ENCODE assay signal across 10 cellular contexts in genomic region chr20:48897298-48898044, GRCh38. TPM values are rescaled to one million over a fixed set of nuclear protein-coding genes. Genes with fewer than 3 reads are reported as not detected.
A peak's percentile ranks its signal among the peaks of the same experiment; 100 is the strongest.
DNase-seq lines count a peak whose midpoint lies in the region; ATAC-seq and TF ChIP-seq lines count a peak whose summit lies in the region.
"Had no signal": no experiment of that assay in that cellular context is flagged by ENCODE, and none has a peak within 500 bp of the region (broad histone marks: within the 10 kb centered on the region; RNA-seq: fewer than 3 reads in every experiment).

No MANE protein-coding gene starts in this region.

- peaks cover 5% of the 10 kb centered on the region for H3K4me1 ChIP-seq in left ventricle myocardium inferior

- H3K27ac ChIP-seq in left ventricle myocardium inferior (replicated peaks), result no peak overlapping the region
- H3K27ac ChIP-seq: 22Rv1 had no signal

- in situ Hi-C loops in SK-MEL-5 (cut with HindIII; ENCODE audit: low pct_unique_long_range_greater_than_20kb, low sequenced_read_pairs), result no loop called here

- H3K4me3 Mint-ChIP-seq in stimulated activated naive B cell treated with anti-CD40 and anti-IgM and Interleukin-4, amounts not matched to agents 10 μg/mL and 1 μg/mL and 100 μg/mL, for 72 hours, result peak overlapping the region in 1 of 2 donors; percentile 2
- H3K4me3 Mint-ChIP-seq: dendritic cell treated with granulocyte-macrophage colony-stimulating factor and Interleukin-4, amounts not matched to agents 40 ng/mL and 50 ng/mL, for 4 days had no signal

- no peaks in the 10 kb centered on the region for H3K9me3 Mint-ChIP-seq in stimulated activated naive B cell treated with anti-CD40 and anti-IgM and Interleukin-4, amounts not matched to agents 10 μg/mL and 1 μg/mL and 100 μg/mL, for 72 hours

- peaks cover 0 to 8% of the 10 kb centered on the region in 2 donors for H3K27me3 Mint-ChIP-seq in stimulated activated naive B cell treated with anti-CD40 and anti-IgM and Interleukin-4, amounts not matched to agents 10 μg/mL and 1 μg/mL and 100 μg/mL, for 72 hours
- H3K27me3 Mint-ChIP-seq: dendritic cell treated with granulocyte-macrophage colony-stimulating factor and Interleukin-4, amounts not matched to agents 40 ng/mL and 50 ng/mL, for 4 days had no signal

- no peaks in the 10 kb centered on the region for H3K36me3 ChIP-seq in left ventricle myocardium inferior

- DNase-seq in DMS 273 (lab: John Stamatoyannopoulos, UW; ENCODE audit: unreplicated experiment), result peak; percentile 51
- no peak for DNase-seq in DMS 273 treated with DMSO at 0.1 percent for 48 hours (lab: John Stamatoyannopoulos, UW)
- peak; percentile 40 for DNase-seq in SK-MEL-5 (ENCODE audit: low read depth, low spot score)
- peak; percentile 82 for DNase-seq in fibroblast of pulmonary artery (ENCODE audit: low read depth)
- DNase-seq in stimulated activated naive B cell treated with anti-CD40 and anti-IgM and Interleukin-4, amounts not matched to agents 10 μg/mL and 1 μg/mL and 100 μg/mL, for 72 hours, result peak; percentile 58
- no peak for DNase-seq in mucosa of gallbladder (ENCODE audit: low spot score)
- no peak for DNase-seq in left ventricle myocardium inferior
- DNase-seq in T-helper 2 cell, result no peak

- intact Hi-C loops in left ventricle myocardium inferior (cut with micrococcal nuclease), result no loop called here

- peak; percentile 94 to 96 for ATAC-seq in stimulated activated naive B cell treated with anti-CD40 and anti-IgM and Interleukin-4, amounts not matched to agents 10 μg/mL and 1 μg/mL and 100 μg/mL, for 72 hours (replicated peaks)

- no peaks in the 10 kb centered on the region for H3K36me3 Mint-ChIP-seq in stimulated activated naive B cell treated with anti-CD40 and anti-IgM and Interleukin-4, amounts not matched to agents 10 μg/mL and 1 μg/mL and 100 μg/mL, for 72 hours

- H3K9me3 ChIP-seq in left ventricle myocardium inferior (replicated peaks), result peaks cover 20% of the 10 kb centered on the region

- TF ChIP-seq CTCF in fibroblast of pulmonary artery (IDR thresholded peaks at IDR 0.05; ENCODE audit: low read length, missing control alignments) (no peak), left ventricle myocardium inferior (IDR thresholded peaks at IDR 0.05; ENCODE audit: borderline replicate concordance) (no peak)

- H3K4me1 Mint-ChIP-seq in stimulated activated naive B cell treated with anti-CD40 and anti-IgM and Interleukin-4, amounts not matched to agents 10 μg/mL and 1 μg/mL and 100 μg/mL, for 72 hours, result peaks cover 19 to 29% of the 10 kb centered on the region in 2 donors

- H3K27me3 ChIP-seq in left ventricle myocardium inferior (ENCODE audit: low read depth), result no peaks in the 10 kb centered on the region

- H3K27ac Mint-ChIP-seq in stimulated activated naive B cell treated with anti-CD40 and anti-IgM and Interleukin-4, amounts not matched to agents 10 μg/mL and 1 μg/mL and 100 μg/mL, for 72 hours, result peak overlapping the region; percentile 9
- H3K27ac Mint-ChIP-seq: dendritic cell treated with granulocyte-macrophage colony-stimulating factor and Interleukin-4, amounts not matched to agents 40 ng/mL and 50 ng/mL, for 4 days had no signal

- H3K4me3 ChIP-seq in fibroblast of pulmonary artery (replicated peaks; ENCODE audit: low read depth, low read length) (no peak overlapping the region), left ventricle myocardium inferior (no peak overlapping the region)

RNA-seq across cellular contexts. Expression of gene ARFGEF2, which starts 24.0 kb away (rescaled TPM):
- 95.5 and 104 TPM in 2 replicates for total RNA-seq in SK-MEL-5 (2014; rRNA removed; shearing (Covaris generic))
- polyA plus RNA-seq in SK-MEL-5 (2015; cell fraction: cytosol; rRNA removed), result 42.6 and 59.8 TPM in 2 replicates
- polyA plus RNA-seq in SK-MEL-5 (2015; cell fraction: nucleus; rRNA removed), result 73.7 and 81.5 TPM in 2 replicates
- 37.1 TPM for total RNA-seq in mucosa of gallbladder
- total RNA-seq in left ventricle myocardium inferior, result 45.1 TPM

Comparison
In these comparisons a context has a peak if more than half of its experiments do, and no peak if none do; other contexts are left out.
1. DNase-seq: peak in DMS 273 (single experiment), SK-MEL-5 (single experiment), fibroblast of pulmonary artery (single experiment) and stimulated activated naive B cell treated with anti-CD40 and anti-IgM and Interleukin-4, amounts not matched to agents 10 μg/mL and 1 μg/mL and 100 μg/mL, for 72 hours (single experiment); none in DMS 273 treated with DMSO at 0.1 percent for 48 hours (single experiment), mucosa of gallbladder (single experiment), left ventricle myocardium inferior (single experiment) and T-helper 2 cell (0 of 5).